ENCODE assay signal across 20 cellular contexts in the genomic region with DNA sequence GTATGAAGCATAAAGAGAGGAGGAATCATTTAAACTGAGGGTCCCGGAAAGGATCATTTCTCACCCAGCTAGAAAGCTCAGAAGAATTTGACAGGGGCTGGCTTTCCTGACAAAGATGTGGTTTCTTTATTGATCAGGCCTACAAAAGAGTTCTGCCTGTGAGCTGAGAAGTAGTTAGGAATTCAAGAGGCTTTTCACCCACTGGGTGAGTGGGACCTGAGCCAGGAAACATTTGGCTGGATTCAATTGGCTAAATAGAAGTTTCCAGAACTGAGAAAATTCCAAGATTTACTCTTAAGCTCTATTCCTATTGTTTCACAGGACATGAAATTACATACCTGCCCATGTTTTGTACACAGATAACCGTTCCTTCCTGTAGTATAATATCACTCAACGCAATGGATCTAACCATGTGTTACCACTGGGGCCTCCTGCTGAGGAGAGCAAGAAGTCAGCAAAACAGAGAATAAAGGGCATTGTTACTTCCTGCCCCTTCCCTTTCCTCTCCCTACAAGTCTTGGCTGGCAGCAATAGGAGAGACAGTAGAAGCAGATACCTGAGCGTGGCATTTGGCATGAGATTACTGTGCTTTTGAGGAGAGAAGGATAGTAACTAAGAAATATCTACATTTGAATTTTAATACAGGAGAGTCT. TPM values are rescaled to one million over a fixed set of nuclear protein-coding genes. Genes with fewer than 3 reads are reported as not detected.
DNase-seq lines count a peak whose midpoint lies in the region; FAIRE-seq and TF ChIP-seq lines count a peak whose summit lies in the region.
"Had no signal": no experiment of that assay in that cellular context is flagged by ENCODE, and none has a peak within 500 bp of the region (broad histone marks: within the 10 kb centered on the region; RNA-seq: fewer than 3 reads in every experiment).

No MANE protein-coding gene starts in this region.

- no peak overlapping the region for H3K9ac ChIP-seq in endothelial cell of umbilical vein (replicated peaks; ENCODE audit: extremely low read depth, insufficient read depth, low read length)

- no peaks in the 10 kb centered on the region for H3K36me3 ChIP-seq in ACC112 (ENCODE audit: insufficient read depth, low read length)
- H3K36me3 ChIP-seq in endothelial cell of umbilical vein (ENCODE audit: control insufficient read depth in 2 of 2, extremely low read depth in 1 of 2, insufficient read depth in 2 of 2, low read length in 2 of 2) = no peaks in the 10 kb centered on the region
- H3K36me3 ChIP-seq: Peyer's patch, uterus had no signal

- H3K9me3 Mint-ChIP-seq in mesothelial cell of epicardium = peaks cover 3% of the 10 kb centered on the region

- H3K4me3 ChIP-seq in ACC112 (ENCODE audit: low read depth, low read length) = no peak overlapping the region
- H3K4me3 ChIP-seq in endothelial cell of umbilical vein (replicated peaks in 1 of 3; ENCODE audit: insufficient read depth in 1 of 3, low read depth in 1 of 3, low read length in 3 of 3) = no peak overlapping the region
- H3K4me3 ChIP-seq: Peyer's patch, uterus had no signal

- no peak for TF ChIP-seq POLR2A in endothelial cell of umbilical vein (IDR thresholded peaks at IDR 0.05; ENCODE audit: low read depth, low read length)

- peak; percentile 31 for DNase-seq in SK-MEL-5 (ENCODE audit: low read depth, low spot score)
- DNase-seq in endothelial cell of umbilical vein (ENCODE audit: low read depth, low spot score) = peak; percentile 39
- no peak for DNase-seq in mesothelial cell of epicardium (ENCODE audit: low spot score in 2 of 2, unreplicated experiment in 2 of 2)
- no peak for DNase-seq in NCI-H1105 treated with DMSO at 0.1 percent for 48 hours (lab: John Stamatoyannopoulos, UW)
- DNase-seq in NCI-H2081 (lab: John Stamatoyannopoulos, UW) = no peak
- no peak for DNase-seq in NOMO-1 (lab: John Stamatoyannopoulos, UW; ENCODE audit: unreplicated experiment in 2 of 2)
- DNase-seq in NCI-H146 (lab: John Stamatoyannopoulos, UW) = no peak
- DNase-seq: activated CD4-positive, CD25-positive, alpha-beta regulatory T cell; activated naive CD4-positive, alpha-beta T cell; central memory CD4-positive, alpha-beta T cell; hippocampal formation; left ventricle myocardium superior; NCI-H1092; NCI-H446 treated with DMSO at 0.1 percent for 48 hours; Peyer's patch; uterus had no signal

- H4K20me1 ChIP-seq in endothelial cell of umbilical vein (replicated peaks; ENCODE audit: control insufficient read depth, extremely low read depth, insufficient read depth, low read length) = no peaks in the 10 kb centered on the region

- H2AFZ ChIP-seq in ACC112 (ENCODE audit: low read length, unreplicated experiment) (peak overlapping the region; percentile 44), endothelial cell of umbilical vein (ENCODE audit: low read depth, low read length) (no peak overlapping the region)

- H3K9me3 ChIP-seq in endothelial cell of umbilical vein (replicated peaks; ENCODE audit: control insufficient read depth, insufficient read depth, low read length) = no peaks in the 10 kb centered on the region
- H3K9me3 ChIP-seq: Peyer's patch, uterus had no signal

- dilution Hi-C loops in endothelial cell of umbilical vein (cut with MboI; ENCODE audit: extremely low pct_ligation_motif_present, low sequenced_read_pairs) = no loop called here

- H3K79me2 ChIP-seq in ACC112 (ENCODE audit: control insufficient read depth, insufficient read depth, low read length, unreplicated experiment) (no peaks in the 10 kb centered on the region), endothelial cell of umbilical vein (ENCODE audit: control insufficient read depth, insufficient read depth, low read length) (no peaks in the 10 kb centered on the region)

- H3K9me1 ChIP-seq in endothelial cell of umbilical vein (replicated peaks; ENCODE audit: control insufficient read depth, extremely low read depth, insufficient read depth, low read length) = no peaks in the 10 kb centered on the region

- intact Hi-C loops in endothelial cell of umbilical vein (cut with micrococcal nuclease) = no loop called here

- POLR2A ChIA-PET in endothelial cell of umbilical vein (lab: Charles Lee) = no interaction called here

- no peak overlapping the region for H3K27ac ChIP-seq in ACC112 (ENCODE audit: low read depth, low read length)
- H3K27ac ChIP-seq in endothelial cell of umbilical vein (ENCODE audit: insufficient read depth, low read depth, low read length) = no peak overlapping the region
- H3K27ac ChIP-seq: Peyer's patch, uterus had no signal

- FAIRE-seq in endothelial cell of umbilical vein (lab: Jason Lieb, UNC) = no peak
- FAIRE-seq: G401.6 had no signal

- peaks cover 3% of the 10 kb centered on the region for H3K36me3 Mint-ChIP-seq in mesothelial cell of epicardium
- H3K36me3 Mint-ChIP-seq: stimulated activated memory B cell treated with anti-CD40 and anti-IgM and Interleukin-4, amounts not matched to agents 10 μg/mL and 1 μg/mL and 100 μg/mL, for 72 hours had no signal

- H3K4me2 ChIP-seq in endothelial cell of umbilical vein (ENCODE audit: insufficient read depth, low read length) = no peak overlapping the region

- no peak overlapping the region for H3K4me3 Mint-ChIP-seq in mesothelial cell of epicardium
- H3K4me3 Mint-ChIP-seq: neural crest cell; stimulated activated memory B cell treated with anti-CD40 and anti-IgM and Interleukin-4, amounts not matched to agents 10 μg/mL and 1 μg/mL and 100 μg/mL, for 72 hours had no signal

- CTCF ChIA-PET in endothelial cell of umbilical vein (lab: Charles Lee) = interaction anchor here (1.2 to 2.3 kb wide), 2 partner anchors 10 to 20 kb away, joined by 4 to 8 read pairs; no protein-coding TSS in a partner anchor

- H3K4me1 Mint-ChIP-seq in mesothelial cell of epicardium = peaks cover 34% of the 10 kb centered on the region
- H3K4me1 Mint-ChIP-seq: stimulated activated memory B cell treated with anti-CD40 and anti-IgM and Interleukin-4, amounts not matched to agents 10 μg/mL and 1 μg/mL and 100 μg/mL, for 72 hours had no signal

- TF ChIP-seq CTCF in endothelial cell of umbilical vein (IDR thresholded peaks at IDR 0.05; ENCODE audit: extremely low read depth in 1 of 2, insufficient read depth in 1 of 2, low read depth in 1 of 2, low read length in 2 of 2) (no peak), mesothelial cell of epicardium (IDR thresholded peaks at IDR 0.05; ENCODE audit: unreplicated experiment) (no peak)

- in situ Hi-C loops in SK-MEL-5 (cut with HindIII; ENCODE audit: low pct_unique_long_range_greater_than_20kb, low sequenced_read_pairs) = no loop called here

- H3K4me1 ChIP-seq in ACC112 (ENCODE audit: control insufficient read depth, insufficient read depth, low read length, unreplicated experiment) = no peaks in the 10 kb centered on the region
- no peaks in the 10 kb centered on the region for H3K4me1 ChIP-seq in endothelial cell of umbilical vein (ENCODE audit: control insufficient read depth, extremely low read depth, insufficient read depth, low read length)
- H3K4me1 ChIP-seq: Peyer's patch, uterus had no signal

- H3K27me3 ChIP-seq in ACC112 (ENCODE audit: insufficient read depth, low read length) = no peaks in the 10 kb centered on the region
- no peaks in the 10 kb centered on the region for H3K27me3 ChIP-seq in endothelial cell of umbilical vein (ENCODE audit: control insufficient read depth in 2 of 2, insufficient read depth in 2 of 2, low read length in 2 of 2)
- H3K27me3 ChIP-seq: Peyer's patch, uterus had no signal

- BruUV-seq in endothelial cell of umbilical vein (replicated peaks; lab: Mats Ljungman, UMichigan) = no TSS peak

- peak overlapping the region; percentile 63 for H3K27ac Mint-ChIP-seq in mesothelial cell of epicardium
- H3K27ac Mint-ChIP-seq: stimulated activated memory B cell treated with anti-CD40 and anti-IgM and Interleukin-4, amounts not matched to agents 10 μg/mL and 1 μg/mL and 100 μg/mL, for 72 hours had no signal

- no peaks in the 10 kb centered on the region for H3K27me3 Mint-ChIP-seq in mesothelial cell of epicardium (ENCODE audit: low read depth)
- H3K27me3 Mint-ChIP-seq: stimulated activated memory B cell treated with anti-CD40 and anti-IgM and Interleukin-4, amounts not matched to agents 10 μg/mL and 1 μg/mL and 100 μg/mL, for 72 hours had no signal

TF ChIP-seq in endothelial cell of umbilical vein, 7 proteins besides CTCF, POLR2A, EP300 and RAD21:
- TF ChIP-seq EZH2 (IDR thresholded peaks at IDR 0.05; ENCODE audit: borderline replicate concordance, low read depth, low read length, severe bottlenecking) (no peak), JUN (IDR thresholded peaks at IDR 0.05; ENCODE audit: borderline replicate concordance, insufficient read depth, insufficient read length, low read depth) (no peak), GATA2 (IDR thresholded peaks at IDR 0.05; ENCODE audit: insufficient read depth, insufficient read length, low read depth, low read length) (no peak), MYC (IDR thresholded peaks at IDR 0.05; ENCODE audit: low read depth, low read length) (no peak), FOS (IDR thresholded peaks at IDR 0.05; ENCODE audit: borderline replicate concordance, insufficient read depth, low read length) (no peak), POLR2AphosphoS5 (IDR thresholded peaks at IDR 0.05; ENCODE audit: insufficient read depth, low read depth, low read length) (no peak)
- TF ChIP-seq, protein P1, sequence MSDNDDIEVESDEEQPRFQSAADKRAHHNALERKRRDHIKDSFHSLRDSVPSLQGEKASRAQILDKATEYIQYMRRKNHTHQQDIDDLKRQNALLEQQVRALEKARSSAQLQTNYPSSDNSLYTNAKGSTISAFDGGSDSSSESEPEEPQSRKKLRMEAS (IDR thresholded peaks at IDR 0.05; ENCODE audit: insufficient read depth, insufficient read length) = no peak

RNA-seq across cellular contexts. Expression of a gene that starts 53.9 kb away (rescaled TPM):
- 69.3 and 71.8 TPM in 2 replicates for total RNA-seq in SK-MEL-5 (2014; rRNA removed; shearing (Covaris generic))
- polyA plus RNA-seq in SK-MEL-5 (2015; cell fraction: cytosol; rRNA removed) = 77.3 and 110 TPM in 2 replicates
- 34.3 and 38.4 TPM in 2 replicates for polyA plus RNA-seq in SK-MEL-5 (2015; cell fraction: nucleus; rRNA removed)
- total RNA-seq in endothelial cell of umbilical vein (82.6 and 93.2 TPM in 2 replicates), mesothelial cell of epicardium (13.2 to 16.9 TPM (median 13.7 TPM) in 3 replicates)
- polyA plus RNA-seq in endothelial cell of umbilical vein = 20.2 and 27.9 TPM in 2 replicates
- 38.3 and 43.8 TPM in 2 replicates for polyA plus RNA-seq in endothelial cell of umbilical vein (2011; cell fraction: cytosol; rRNA removed)
- 32.8 and 39.4 TPM in 2 replicates for polyA plus RNA-seq in endothelial cell of umbilical vein (2011; cell fraction: nucleus; rRNA removed)
- polyA plus RNA-seq in endothelial cell of umbilical vein (2012) = 146 and 147 TPM in 2 replicates
- polyA minus RNA-seq in endothelial cell of umbilical vein = 45.3 and 50.5 TPM in 2 replicates
- 5.2 TPM for polyA minus RNA-seq in endothelial cell of umbilical vein (2011; cell fraction: cytosol; rRNA and poly(A)+ RNA removed)
- 13.8 and 18.5 TPM in 2 replicates for polyA minus RNA-seq in endothelial cell of umbilical vein (2011; cell fraction: nucleus; rRNA and poly(A)+ RNA removed)

Comparison
In these comparisons a context has a peak if more than half of its experiments do, and no peak if none do; other contexts are left out.
1. DNase-seq: peak in SK-MEL-5 (single experiment) and endothelial cell of umbilical vein (single experiment); none in mesothelial cell of epicardium (0 of 2), NCI-H1105 treated with DMSO at 0.1 percent for 48 hours (single experiment), NCI-H2081 (0 of 2), NOMO-1 (0 of 2) and NCI-H146 (single experiment).